19 cellular contexts compared by ENCODE assay signal in genomic region chr3:120683213-120683612, GRCh38. TPM values are rescaled to one million over a fixed set of nuclear protein-coding genes. Genes with fewer than 3 reads are reported as not detected.
A peak's percentile ranks its signal among the peaks of the same experiment; 100 is the strongest.
DNase-seq lines count a peak whose midpoint lies in the region; ATAC-seq, FAIRE-seq and TF ChIP-seq lines count a peak whose summit lies in the region.
"Had no signal": no experiment of that assay in that cellular context is flagged by ENCODE, and none has a peak within 500 bp of the region (broad histone marks: within the 10 kb centered on the region; RNA-seq: fewer than 3 reads in every experiment).

No MANE protein-coding gene starts in this region.

- no peaks in the 10 kb centered on the region for H3K79me2 ChIP-seq in astrocyte (ENCODE audit: insufficient read depth, low read length)

- no peaks in the 10 kb centered on the region for H3K27me3 Mint-ChIP-seq in astrocyte (ENCODE audit: low read depth, unreplicated experiment)

- peaks cover 25% of the 10 kb centered on the region for H3K4me1 Mint-ChIP-seq in astrocyte (ENCODE audit: low read depth, unreplicated experiment)

- no peak overlapping the region for H3K9ac ChIP-seq in astrocyte (ENCODE audit: low read length)

- H3K27ac Mint-ChIP-seq in astrocyte (ENCODE audit: unreplicated experiment) = no peak overlapping the region
- H3K27ac Mint-ChIP-seq: activated naive CD4-positive, alpha-beta T cell treated with anti-CD3 and anti-CD28 coated beads, Interleukin-2, amount 10 ng/mL, durations not matched to agents 7 days and 5 days had no signal

- TF ChIP-seq CTCF in astrocyte (IDR thresholded peaks at IDR 0.05; ENCODE audit: insufficient read depth, low read depth, low read length) = no peak
- no peak for TF ChIP-seq CTCF in prostate gland (IDR thresholded peaks at IDR 0.05)
- no peak for TF ChIP-seq CTCF in upper lobe of right lung (IDR thresholded peaks at IDR 0.05)

- H3K4me3 Mint-ChIP-seq in astrocyte (ENCODE audit: unreplicated experiment) = no peak overlapping the region
- H3K4me3 Mint-ChIP-seq: activated naive CD4-positive, alpha-beta T cell treated with anti-CD3 and anti-CD28 coated beads, Interleukin-2, amount 10 ng/mL, durations not matched to agents 7 days and 5 days had no signal

- no peak overlapping the region for H2AFZ ChIP-seq in astrocyte (ENCODE audit: low read depth, low read length)

- no peak for FAIRE-seq in astrocyte (lab: Jason Lieb, UNC)
- FAIRE-seq: endothelial cell of umbilical vein had no signal

- 82% methylated on average over 1 of the region's 1 CpG for WGBS in prostate gland

- no peaks in the 10 kb centered on the region for H3K36me3 ChIP-seq in astrocyte (ENCODE audit: insufficient read depth, low read length)
- no peaks in the 10 kb centered on the region for H3K36me3 ChIP-seq in prostate gland
- no peaks in the 10 kb centered on the region for H3K36me3 ChIP-seq in upper lobe of right lung
- H3K36me3 ChIP-seq: ascending aorta, ovary, WERI-Rb-1 had no signal

- TF ChIP-seq POLR2A in prostate gland (IDR thresholded peaks at IDR 0.05) = no peak

- H3K9me3 Mint-ChIP-seq in astrocyte (ENCODE audit: unreplicated experiment) = peaks cover 4% of the 10 kb centered on the region

- H3K27ac ChIP-seq in astrocyte (ENCODE audit: low read depth, low read length) = no peak overlapping the region
- peak overlapping the region; percentile 77 to 84 for H3K27ac ChIP-seq in prostate gland
- H3K27ac ChIP-seq in upper lobe of right lung = no peak overlapping the region
- H3K27ac ChIP-seq: ascending aorta, coronary artery, foreskin keratinocyte, ovary, WERI-Rb-1 had no signal

- DNase-seq in G401 (ENCODE audit: low spot score) (peak; percentile 80), astrocyte (ENCODE audit: low read depth) (peak; percentile 2), iris pigment epithelial cell (ENCODE audit: low read depth) (peak; percentile 30), prostate gland (ENCODE audit: low spot score) (no peak), NCI-H1092 treated with DMSO at 0.1 percent for 48 hours (lab: John Stamatoyannopoulos, UW) (no peak), upper lobe of right lung (no peak), foreskin melanocyte (no peak)
- DNase-seq: activated CD4-positive, alpha-beta T cell treated with anti-CD3 and anti-CD28 coated beads, Interleukin-2, amount 50 U/mL, for 4 hours; activated naive CD4-positive, alpha-beta T cell treated with anti-CD3 and anti-CD28 coated beads, Interleukin-2, amount 10 ng/mL, durations not matched to agents 7 days and 5 days; foreskin keratinocyte; GOT3; NCI-H187; ovary; stimulated activated CD4-positive, alpha-beta T cell treated with anti-CD3 and anti-CD28 coated beads, Interleukin-2, amount 100 ng/mL, for 48 hours; T-helper 1 cell; WERI-Rb-1 had no signal

- H3K4me3 ChIP-seq in astrocyte (ENCODE audit: insufficient read depth, low read depth, low read length) = no peak overlapping the region
- no peak overlapping the region for H3K4me3 ChIP-seq in prostate gland
- H3K4me3 ChIP-seq in upper lobe of right lung = no peak overlapping the region
- H3K4me3 ChIP-seq: ascending aorta, coronary artery, ovary had no signal

- no peak overlapping the region for H3K4me2 ChIP-seq in astrocyte (ENCODE audit: low read length)

- H3K4me1 ChIP-seq in astrocyte (ENCODE audit: insufficient read depth, low read length) (peaks cover 6% of the 10 kb centered on the region), prostate gland (replicated peaks) (peaks cover 8% of the 10 kb centered on the region), upper lobe of right lung (peaks cover 9% of the 10 kb centered on the region)

- H3K9me3 ChIP-seq in astrocyte (ENCODE audit: insufficient read depth, low read depth, low read length) (no peaks in the 10 kb centered on the region), prostate gland (no peaks in the 10 kb centered on the region), upper lobe of right lung (no peaks in the 10 kb centered on the region)
- H3K9me3 ChIP-seq: ascending aorta, ovary had no signal

- H3K36me3 Mint-ChIP-seq in astrocyte (ENCODE audit: low read depth, unreplicated experiment) = peaks cover 2% of the 10 kb centered on the region

- no peak for ATAC-seq in upper lobe of right lung

- H4K20me1 ChIP-seq in astrocyte (ENCODE audit: insufficient read depth, low read length) = no peaks in the 10 kb centered on the region

- in situ Hi-C loops in G401 (cut with HindIII; ENCODE audit: low sequenced_read_pairs) = no loop called here

- intact Hi-C loops in prostate gland (cut with DNase I) (no loop called here), upper lobe of right lung (cut with DNase I) (no loop called here)

- H3K27me3 ChIP-seq in astrocyte (ENCODE audit: insufficient read depth, low read length) (no peaks in the 10 kb centered on the region), prostate gland (replicated peaks; ENCODE audit: insufficient read depth) (no peaks in the 10 kb centered on the region), upper lobe of right lung (no peaks in the 10 kb centered on the region)
- H3K27me3 ChIP-seq: ascending aorta, foreskin keratinocyte, ovary had no signal

RNA-seq across cellular contexts. Expression of gene HGD, which starts 1.2 kb away (rescaled TPM):
- total RNA-seq in G401 (2014; rRNA removed; shearing (Covaris generic)) = not detected in 2 replicates
- total RNA-seq in astrocyte (0.52 TPM in 1 of 2 replicates, not detected in the other), prostate gland (100 to 1,000 TPM in 1 of 2 donors, 10 to 100 TPM in 1; 47.1 to 104 TPM), upper lobe of right lung (3.2 TPM)
- total RNA-seq: foreskin keratinocyte had no signal

RNA-seq across cellular contexts. Expression of gene RABL3, which starts 59.1 kb away (rescaled TPM):
- 7.0 and 8.9 TPM in 2 replicates for total RNA-seq in G401 (2014; rRNA removed; shearing (Covaris generic))
- total RNA-seq in astrocyte = 16.8 and 17.1 TPM in 2 replicates
- total RNA-seq in prostate gland = 10 to 100 TPM; 13.5 to 24.2 TPM
- total RNA-seq in upper lobe of right lung = 17.2 TPM

RNA-seq across cellular contexts. Expression of gene GTF2E1, which starts 59.3 kb away (rescaled TPM):
- total RNA-seq in G401 (2014; rRNA removed; shearing (Covaris generic)) = 20.4 and 35.4 TPM in 2 replicates
- 28.8 and 31.6 TPM in 2 replicates for total RNA-seq in astrocyte
- 10 to 100 TPM; 15.3 to 17.5 TPM for total RNA-seq in prostate gland
- total RNA-seq in upper lobe of right lung = 16.8 TPM

Comparison
In these comparisons a context has a peak if more than half of its experiments do, and no peak if none do; other contexts are left out.
1. DNase-seq: peak in G401 (single experiment), astrocyte (single experiment) and iris pigment epithelial cell (single experiment); none in prostate gland (single experiment), NCI-H1092 treated with DMSO at 0.1 percent for 48 hours (single experiment), upper lobe of right lung (single experiment) and foreskin melanocyte (single experiment).
2. H3K27ac ChIP-seq: peak in prostate gland (2 of 2); none in astrocyte (single experiment) and upper lobe of right lung (single experiment).
3. RNA of gene HGD, which starts 1.2 kb away (total RNA-seq): 47.1 to 104 TPM in prostate gland; 3.2 TPM in upper lobe of right lung (single experiment), 0.52 TPM in astrocyte and not detected in G401; every median in the first group is over 10 times any median in the second.